ENCODE assay signal across 9 cellular contexts in genomic region chr1:205321959-205322283, GRCh38. TPM values are rescaled to one million over a fixed set of nuclear protein-coding genes. Genes with fewer than 3 reads are reported as not detected.
DNase-seq lines count a peak whose midpoint lies in the region; ATAC-seq, FAIRE-seq and TF ChIP-seq lines count a peak whose summit lies in the region.
"Had no signal": no experiment of that assay in that cellular context is flagged by ENCODE, and none has a peak within 500 bp of the region (broad histone marks: within the 10 kb centered on the region; RNA-seq: fewer than 3 reads in every experiment).

No MANE protein-coding gene starts in this region.

- H3K9me3 ChIP-seq in tibial nerve, result no peaks in the 10 kb centered on the region

- H3K27ac Mint-ChIP-seq in activated naive CD8-positive, alpha-beta T cell, result peak overlapping the region; percentile 22
- no peak overlapping the region for H3K27ac Mint-ChIP-seq in activated naive CD8-positive, alpha-beta T cell treated with anti-CD3 and anti-CD28 coated beads, Interleukin-2, amount 50 U/mL, for 24 hours
- no peak overlapping the region for H3K27ac Mint-ChIP-seq in activated naive CD8-positive, alpha-beta T cell treated with anti-CD3 and anti-CD28 coated beads for 36 hours
- peak overlapping the region; percentile 34 for H3K27ac Mint-ChIP-seq in mesothelial cell of epicardium

- H3K27ac ChIP-seq in tibial nerve, result peak overlapping the region in 2 of 4 donors; percentile 88 to 89

- no peak for TF ChIP-seq EP300 in tibial nerve (IDR thresholded peaks at IDR 0.05)

- H3K4me1 ChIP-seq in tibial nerve, result peaks cover 0 to 47% (median 25%) of the 10 kb centered on the region in 4 donors

- peak overlapping the region in 3 of 4 donors; percentile 56 to 83 (median 61) for H3K4me3 ChIP-seq in tibial nerve

- no peak for ATAC-seq in activated naive CD8-positive, alpha-beta T cell treated with anti-CD3 and anti-CD28 coated beads, Interleukin-2, amount 50 U/mL, for 24 hours

- H3K9me3 Mint-ChIP-seq in activated naive CD8-positive, alpha-beta T cell (ENCODE audit: low read depth), result no peaks in the 10 kb centered on the region
- no peaks in the 10 kb centered on the region for H3K9me3 Mint-ChIP-seq in activated naive CD8-positive, alpha-beta T cell treated with anti-CD3 and anti-CD28 coated beads, Interleukin-2, amount 50 U/mL, for 24 hours
- H3K9me3 Mint-ChIP-seq in activated naive CD8-positive, alpha-beta T cell treated with anti-CD3 and anti-CD28 coated beads for 36 hours, result no peaks in the 10 kb centered on the region
- no peaks in the 10 kb centered on the region for H3K9me3 Mint-ChIP-seq in mesothelial cell of epicardium

- H3K36me3 Mint-ChIP-seq in activated naive CD8-positive, alpha-beta T cell, result no peaks in the 10 kb centered on the region
- no peaks in the 10 kb centered on the region for H3K36me3 Mint-ChIP-seq in activated naive CD8-positive, alpha-beta T cell treated with anti-CD3 and anti-CD28 coated beads, Interleukin-2, amount 50 U/mL, for 24 hours (ENCODE audit: low read depth)
- no peaks in the 10 kb centered on the region for H3K36me3 Mint-ChIP-seq in activated naive CD8-positive, alpha-beta T cell treated with anti-CD3 and anti-CD28 coated beads for 36 hours
- no peaks in the 10 kb centered on the region for H3K36me3 Mint-ChIP-seq in mesothelial cell of epicardium

- FAIRE-seq in GM12892 (lab: Jason Lieb, UNC), result no peak
- FAIRE-seq: bronchial epithelial cell had no signal

- peak overlapping the region; percentile 96 for H3K4me3 Mint-ChIP-seq in activated naive CD8-positive, alpha-beta T cell
- no peak overlapping the region for H3K4me3 Mint-ChIP-seq in activated naive CD8-positive, alpha-beta T cell treated with anti-CD3 and anti-CD28 coated beads, Interleukin-2, amount 50 U/mL, for 24 hours
- H3K4me3 Mint-ChIP-seq in activated naive CD8-positive, alpha-beta T cell treated with anti-CD3 and anti-CD28 coated beads for 36 hours, result peak overlapping the region; percentile 35
- peak overlapping the region; percentile 93 for H3K4me3 Mint-ChIP-seq in mesothelial cell of epicardium

- no peaks in the 10 kb centered on the region for H3K36me3 ChIP-seq in tibial nerve

- intact Hi-C loops in posterior vena cava (cut with DNase I), result no loop called here

- TF ChIP-seq CTCF in mesothelial cell of epicardium (IDR thresholded peaks at IDR 0.05; ENCODE audit: unreplicated experiment), result no peak
- no peak for TF ChIP-seq CTCF in tibial nerve (IDR thresholded peaks at IDR 0.05)

- no peak for TF ChIP-seq POLR2A in tibial nerve (IDR thresholded peaks at IDR 0.05)
- no peak for TF ChIP-seq POLR2A in GM12892 (IDR thresholded peaks at IDR 0.05; ENCODE audit: low read depth, low read length)

- H3K27me3 Mint-ChIP-seq in activated naive CD8-positive, alpha-beta T cell, result peaks cover under 1% of the 10 kb centered on the region
- H3K27me3 Mint-ChIP-seq in activated naive CD8-positive, alpha-beta T cell treated with anti-CD3 and anti-CD28 coated beads, Interleukin-2, amount 50 U/mL, for 24 hours, result peaks cover 2% of the 10 kb centered on the region
- no peaks in the 10 kb centered on the region for H3K27me3 Mint-ChIP-seq in activated naive CD8-positive, alpha-beta T cell treated with anti-CD3 and anti-CD28 coated beads for 36 hours
- H3K27me3 Mint-ChIP-seq in mesothelial cell of epicardium (ENCODE audit: low read depth), result peaks cover 2% of the 10 kb centered on the region

- no peak for DNase-seq in activated naive CD8-positive, alpha-beta T cell treated with anti-CD3 and anti-CD28 coated beads, Interleukin-2, amount 50 U/mL, for 24 hours
- DNase-seq in activated naive CD8-positive, alpha-beta T cell treated with anti-CD3 and anti-CD28 coated beads for 36 hours, result no peak
- no peak for DNase-seq in mesothelial cell of epicardium (ENCODE audit: low spot score in 2 of 2, unreplicated experiment in 2 of 2)
- DNase-seq in tibial nerve (ENCODE audit: low spot score in 2 of 2), result no peak
- DNase-seq in posterior vena cava (ENCODE audit: low spot score), result no peak
- no peak for DNase-seq in GM12892 (ENCODE audit: insufficient read length)
- no peak for DNase-seq in ecto neural progenitor cell (ENCODE audit: low spot score)

- 36 to 41% methylated on average over 4 to 5 of the region's 5 CpGs for WGBS in tibial nerve, 2 donors

- peaks cover 0 to 4% of the 10 kb centered on the region in 2 donors for H3K27me3 ChIP-seq in tibial nerve

- H3K4me1 Mint-ChIP-seq in activated naive CD8-positive, alpha-beta T cell (ENCODE audit: low read depth), result peaks cover 70% of the 10 kb centered on the region
- H3K4me1 Mint-ChIP-seq in activated naive CD8-positive, alpha-beta T cell treated with anti-CD3 and anti-CD28 coated beads, Interleukin-2, amount 50 U/mL, for 24 hours, result peaks cover 61% of the 10 kb centered on the region
- H3K4me1 Mint-ChIP-seq in activated naive CD8-positive, alpha-beta T cell treated with anti-CD3 and anti-CD28 coated beads for 36 hours, result peaks cover 49% of the 10 kb centered on the region
- peaks cover 51% of the 10 kb centered on the region for H3K4me1 Mint-ChIP-seq in mesothelial cell of epicardium

RNA-seq across cellular contexts. Expression of gene NUAK2, which starts 0.4 kb away (rescaled TPM):
- total RNA-seq in activated naive CD8-positive, alpha-beta T cell treated with anti-CD3 and anti-CD28 coated beads for 36 hours, result 1 to 10 TPM; 1.7 to 2.0 TPM
- 5.7 to 6.2 TPM (median 5.8 TPM) in 3 replicates for total RNA-seq in mesothelial cell of epicardium
- 1 to 10 TPM in 3 of 4 donors, under 1 TPM in 1; 0.60 to 5.3 (median 2.7) TPM for total RNA-seq in tibial nerve
- 1 to 10 TPM; 1.1 to 1.5 TPM for total RNA-seq in posterior vena cava
- polyA plus RNA-seq in GM12892 (2012; ENCODE audit: missing spikeins), result 1.4 TPM

RNA-seq across cellular contexts. Expression of gene KLHDC8A, which starts 34.8 kb away (rescaled TPM):
- not detected for total RNA-seq in activated naive CD8-positive, alpha-beta T cell treated with anti-CD3 and anti-CD28 coated beads for 36 hours
- total RNA-seq in mesothelial cell of epicardium (0.51 to 1.2 TPM (median 0.79 TPM) in 3 replicates), tibial nerve (1 to 10 TPM; 4.1 to 5.5 (median 4.6) TPM), posterior vena cava (under 1 TPM in 1 of 2 donors, not detected in 1; 0.83 TPM)
- not detected for polyA plus RNA-seq in GM12892 (2012; ENCODE audit: missing spikeins)
- total RNA-seq: bronchial epithelial cell had no signal

Comparison
In these comparisons a context has a peak if more than half of its experiments do, and no peak if none do; other contexts are left out.
1. H3K27ac Mint-ChIP-seq: peak in activated naive CD8-positive, alpha-beta T cell (single experiment) and mesothelial cell of epicardium (single experiment); none in activated naive CD8-positive, alpha-beta T cell treated with anti-CD3 and anti-CD28 coated beads, Interleukin-2, amount 50 U/mL, for 24 hours (single experiment) and activated naive CD8-positive, alpha-beta T cell treated with anti-CD3 and anti-CD28 coated beads for 36 hours (single experiment).